ENCODE assay signal across 8 cellular contexts in genomic region chr6:10720229-10720959, GRCh38. TPM values are rescaled to one million over a fixed set of nuclear protein-coding genes. Genes with fewer than 3 reads are reported as not detected.
A peak's percentile ranks its signal among the peaks of the same experiment; 100 is the strongest.
DNase-seq lines count a peak whose midpoint lies in the region; ATAC-seq, FAIRE-seq and TF ChIP-seq lines count a peak whose summit lies in the region.

No MANE protein-coding gene starts in this region.

- CTCF ChIA-PET in PC-3 (lab: Charles Lee), result no interaction called here
- CTCF ChIA-PET in activated naive CD4-positive, alpha-beta T cell treated with anti-CD3 and anti-CD28 coated beads for 36 hours (lab: Charles Lee), result interaction anchor here (0.6 to 2.9 kb wide), 8 partner anchors 15 to 242 kb away, joined by 3 to 12 read pairs (median 4); partner anchors contain the start of genes C6orf52 and PAK1IP1
- CTCF ChIA-PET in GM10248 (lab: Yijun Ruan, JAX), result interaction anchor here (0.9 to 1.7 kb wide), 4 partner anchors 10 to 197 kb away, joined by 3 to 6 read pairs (median 4); no protein-coding TSS in a partner anchor

- H3K9me3 Mint-ChIP-seq in activated naive CD4-positive, alpha-beta T cell treated with anti-CD3 and anti-CD28 coated beads for 36 hours, result peaks cover 6% of the 10 kb centered on the region

- POLR2A ChIA-PET in PC-3 (lab: Charles Lee; ENCODE audit: unreplicated experiment) (interaction anchor here (0.6 to 1.2 kb wide), 2 partner anchors 10 to 38 kb away, joined by 4 to 5 read pairs; no protein-coding TSS in a partner anchor), GM10248 (lab: Yijun Ruan, JAX) (interaction anchor here (1.4 to 1.9 kb wide), 2 partner anchors 26 to 27 kb away, joined by 4 to 8 read pairs; partner anchors contain the start of genes C6orf52, PAK1IP1 and TMEM14B)

- H4K20me1 ChIP-seq in PC-3 (ENCODE audit: low read length), result no peaks in the 10 kb centered on the region

- H3K36me3 Mint-ChIP-seq in activated naive CD4-positive, alpha-beta T cell treated with anti-CD3 and anti-CD28 coated beads for 36 hours (ENCODE audit: low read depth), result peaks cover 4% of the 10 kb centered on the region

- peak overlapping the region; percentile 74 for H3K4me3 ChIP-seq in PC-3 (ENCODE audit: low read length)

- no peaks in the 10 kb centered on the region for H3K36me3 ChIP-seq in PC-3 (ENCODE audit: low read depth, low read length)

- no peaks in the 10 kb centered on the region for H3F3A ChIP-seq in PC-3 (ENCODE audit: low read length, unreplicated experiment)

- peak overlapping the region; percentile 89 for H3K4me3 Mint-ChIP-seq in activated naive CD4-positive, alpha-beta T cell treated with anti-CD3 and anti-CD28 coated beads for 36 hours

- H2AFZ ChIP-seq in PC-3 (ENCODE audit: low read length), result peak overlapping the region; percentile 86

- 0 out of 2 replicates have a peak, but pooled peaks cover 5% of the 10 kb centered on the region for H3K9me3 ChIP-seq in PC-3 (ENCODE audit: low read length)

- peak overlapping the region; percentile 87 for H3K4me2 ChIP-seq in PC-3 (ENCODE audit: low read length)

- peaks cover 41% of the 10 kb centered on the region for H3K4me1 Mint-ChIP-seq in activated naive CD4-positive, alpha-beta T cell treated with anti-CD3 and anti-CD28 coated beads for 36 hours (ENCODE audit: low read depth)

- H3K27me3 ChIP-seq in PC-3 (ENCODE audit: low read length), result no peaks in the 10 kb centered on the region

- no peak for FAIRE-seq in HTR-8/SVneo (lab: Jason Lieb, UNC)

- no TSS peak for BruUV-seq in PC-3 (replicated peaks; lab: Mats Ljungman, UMichigan)

- H3K9me2 ChIP-seq in PC-3 (replicated peaks; ENCODE audit: low read length), result no peaks in the 10 kb centered on the region

- DNase-seq in PC-3 (peak; percentile 43), left cardiac atrium (peak; percentile 66), GM10248 (ENCODE audit: extremely low spot score) (no peak), HTR-8/SVneo (ENCODE audit: insufficient read length, low spot score) (no peak)
- peak; percentile 60 for DNase-seq in activated naive CD4-positive, alpha-beta T cell treated with anti-CD3 and anti-CD28 coated beads for 36 hours
- peak; percentile 34 to 47 for DNase-seq in stimulated activated CD4-positive, alpha-beta T cell treated with anti-CD3 and anti-CD28 coated beads, Interleukin-1b, Interleukin-23, amount 100 ng/mL, for 4 hours (ENCODE audit: low read depth in 2 of 2)

- intact Hi-C loops in PC-3 (cut with micrococcal nuclease), result no loop called here
- intact Hi-C loops in activated naive CD4-positive, alpha-beta T cell treated with anti-CD3 and anti-CD28 coated beads for 36 hours (cut with micrococcal nuclease), result no loop called here
- intact Hi-C loops in left cardiac atrium (cut with DNase I), result no loop called here

- TF ChIP-seq CTCF in PC-3 (conservative IDR thresholded peaks at IDR 0.05; ENCODE audit: low read depth, low read length), result no peak
- no peak for TF ChIP-seq CTCF in GM10248 (IDR thresholded peaks at IDR 0.05; ENCODE audit: control extremely low read depth, extremely low read depth, low read depth, missing control alignments)

- H3K79me2 ChIP-seq in PC-3 (ENCODE audit: low read length), result peaks cover 24% of the 10 kb centered on the region

- H3K27me3 Mint-ChIP-seq in activated naive CD4-positive, alpha-beta T cell treated with anti-CD3 and anti-CD28 coated beads for 36 hours (ENCODE audit: low read depth), result no peaks in the 10 kb centered on the region

- H3K27ac ChIP-seq in PC-3 (ENCODE audit: low read length), result peak overlapping the region; percentile 29

- peak overlapping the region; percentile 77 for H3K9ac ChIP-seq in PC-3 (ENCODE audit: low read length)

- H3K27ac Mint-ChIP-seq in activated naive CD4-positive, alpha-beta T cell treated with anti-CD3 and anti-CD28 coated beads for 36 hours, result peak overlapping the region; percentile 91

- H3K4me1 ChIP-seq in PC-3 (ENCODE audit: insufficient read depth, low read length), result peaks cover 24% of the 10 kb centered on the region

- ATAC-seq in GM19455 (IDR thresholded peaks at IDR 0.05; ENCODE audit: unreplicated experiment), result peak; percentile 21
- ATAC-seq in PC-3, result peak; percentile 18
- ATAC-seq in left cardiac atrium, result peak in 1 of 2 donors; percentile 23
- no peak for ATAC-seq in GM19452 (IDR thresholded peaks at IDR 0.05; ENCODE audit: unreplicated experiment)

RNA-seq across cellular contexts. Expression of gene TMEM14C, which starts 2.5 kb away (rescaled TPM):
- total RNA-seq in PC-3 (2014; rRNA removed) (85.8 and 87.8 TPM in 2 replicates), left cardiac atrium (100 to 1,000 TPM; 103 to 108 TPM)
- total RNA-seq in activated naive CD4-positive, alpha-beta T cell treated with anti-CD3 and anti-CD28 coated beads for 36 hours, result 10 to 100 TPM; 77.0 to 81.1 TPM

RNA-seq across cellular contexts. Expression of gene PAK1IP1, which starts 25.6 kb away (rescaled TPM):
- total RNA-seq in PC-3 (2014; rRNA removed) (32.8 and 34.0 TPM in 2 replicates), left cardiac atrium (10 to 100 TPM in 1 of 2 donors, 1 to 10 TPM in 1; 9.0 to 14.9 TPM)
- total RNA-seq in activated naive CD4-positive, alpha-beta T cell treated with anti-CD3 and anti-CD28 coated beads for 36 hours, result 10 to 100 TPM; 28.6 to 29.2 TPM

RNA-seq across cellular contexts. Expression of gene C6orf52, which starts 26.0 kb away (rescaled TPM):
- total RNA-seq in PC-3 (2014; rRNA removed) (0.80 TPM in 1 of 2 replicates, not detected in the other), left cardiac atrium (not detected)
- total RNA-seq in activated naive CD4-positive, alpha-beta T cell treated with anti-CD3 and anti-CD28 coated beads for 36 hours, result 1 to 10 TPM; 1.3 to 3.9 TPM

RNA-seq across cellular contexts. Expression of gene TMEM14B, which starts 27.2 kb away (rescaled TPM):
- total RNA-seq in PC-3 (2014; rRNA removed) (93.8 and 115 TPM in 2 replicates), left cardiac atrium (100 to 1,000 TPM in 1 of 2 donors, 10 to 100 TPM in 1; 91.3 to 101 TPM)
- 10 to 100 TPM; 78.7 to 79.5 TPM for total RNA-seq in activated naive CD4-positive, alpha-beta T cell treated with anti-CD3 and anti-CD28 coated beads for 36 hours

Comparison
In these comparisons a context has a peak if more than half of its experiments do, and no peak if none do; other contexts are left out.
1. DNase-seq: peak in PC-3 (single experiment), activated naive CD4-positive, alpha-beta T cell treated with anti-CD3 and anti-CD28 coated beads for 36 hours (single experiment), left cardiac atrium (single experiment) and stimulated activated CD4-positive, alpha-beta T cell treated with anti-CD3 and anti-CD28 coated beads, Interleukin-1b, Interleukin-23, amount 100 ng/mL, for 4 hours (2 of 2); none in GM10248 (single experiment) and HTR-8/SVneo (single experiment).